In genomic region chr2:236625156-236625690, GRCh38 we compare ENCODE assay signal across 26 cellular contexts.
"Had no signal": no experiment of that assay in that cellular context is flagged by ENCODE, and none has a peak within 500 bp of the region (broad histone marks: within the 10 kb centered on the region; RNA-seq: fewer than 3 reads in every experiment).

No MANE protein-coding gene starts in this region.

- H3K4me2 ChIP-seq: neural progenitor cell, smooth muscle cell had no signal

- H3K4me1 ChIP-seq: left lung, lower lobe of right lung, neural progenitor cell, prostate gland, thyroid gland, transverse colon, upper lobe of left lung had no signal

- ATAC-seq: left colon; left lung; lower lobe of right lung; naive thymus-derived CD8-positive, alpha-beta T cell; stimulated activated naive B cell treated with anti-CD40 and anti-IgM and Interleukin-4, amounts not matched to agents 10 μg/mL and 1 μg/mL and 100 μg/mL, for 72 hours; stimulated activated naive CD8-positive, alpha-beta T cell treated with anti-CD3 and anti-CD28 coated beads, Interleukin-15, Interleukin-2, amounts not matched to agents 100 U/mL and 50 U/mL, for 24 hours had no signal

- DNase-seq: immature natural killer cell; kidney; left colon; left lung; lower lobe of right lung; mammary epithelial cell; mesenchymal stem cell; naive thymus-derived CD8-positive, alpha-beta T cell; ovary; retina; right cardiac atrium; stimulated activated CD4-positive, alpha-beta T cell treated with anti-CD3 and anti-CD28 coated beads, Interleukin-12 subunit alpha, Interleukin-12 subunit beta, amount 100 ng/mL, for 4 hours; stimulated activated CD4-positive, alpha-beta T cell treated with anti-CD3 and anti-CD28 coated beads, Interleukin-15, amount 100 ng/mL, for 24 hours; stimulated activated CD4-positive, alpha-beta T cell treated with anti-CD3 and anti-CD28 coated beads, Interleukin-2, amount 100 ng/mL, for 24 hours; stimulated activated CD4-positive, alpha-beta T cell treated with anti-CD3 and anti-CD28 coated beads, Interleukin-4, amount 100 ng/mL, for 1 hour; stimulated activated naive B cell treated with anti-CD40 and anti-IgM and Interleukin-4, amounts not matched to agents 10 μg/mL and 1 μg/mL and 100 μg/mL, for 72 hours; stimulated activated naive CD8-positive, alpha-beta T cell treated with anti-CD3 and anti-CD28 coated beads, Interleukin-15, Interleukin-2, amounts not matched to agents 100 U/mL and 50 U/mL, for 24 hours; stomach; testis; thyroid gland; transverse colon; upper lobe of left lung had no signal

- H3K27ac ChIP-seq: left lung, lower lobe of right lung, neural progenitor cell, ovary, prostate gland, stomach, testis, thyroid gland, transverse colon, upper lobe of left lung had no signal

- H3K36me3 Mint-ChIP-seq: immature natural killer cell; naive thymus-derived CD8-positive, alpha-beta T cell; neural progenitor cell; stimulated activated naive B cell treated with anti-CD40 and anti-IgM and Interleukin-4, amounts not matched to agents 10 μg/mL and 1 μg/mL and 100 μg/mL, for 72 hours had no signal

- H3K27ac Mint-ChIP-seq: immature natural killer cell; stimulated activated naive B cell treated with anti-CD40 and anti-IgM and Interleukin-4, amounts not matched to agents 10 μg/mL and 1 μg/mL and 100 μg/mL, for 72 hours had no signal

- H3K9ac ChIP-seq: neural progenitor cell had no signal

- H3K4me3 ChIP-seq: left lung, lower lobe of right lung, neural progenitor cell, ovary, prostate gland, smooth muscle cell, stomach, testis, thyroid gland, transverse colon, upper lobe of left lung had no signal

- H3K36me3 ChIP-seq: left lung, lower lobe of right lung, neural progenitor cell, ovary, prostate gland, stomach, thyroid gland, transverse colon, upper lobe of left lung had no signal

- H3K9me3 ChIP-seq: left lung, lower lobe of right lung, ovary, prostate gland, stomach, testis, thyroid gland, transverse colon, upper lobe of left lung had no signal

- H3K4me3 Mint-ChIP-seq: immature natural killer cell; naive thymus-derived CD8-positive, alpha-beta T cell; nephron; neural progenitor cell; stimulated activated naive B cell treated with anti-CD40 and anti-IgM and Interleukin-4, amounts not matched to agents 10 μg/mL and 1 μg/mL and 100 μg/mL, for 72 hours had no signal

- H2AFZ ChIP-seq: neural progenitor cell had no signal

- H3K4me1 Mint-ChIP-seq: immature natural killer cell; nephron; stimulated activated naive B cell treated with anti-CD40 and anti-IgM and Interleukin-4, amounts not matched to agents 10 μg/mL and 1 μg/mL and 100 μg/mL, for 72 hours had no signal

- H3K27me3 ChIP-seq: left lung, neural progenitor cell, ovary, stomach, testis, thyroid gland, transverse colon, upper lobe of left lung had no signal
